8 cellular contexts compared by ENCODE assay signal in genomic region chr3:61381745-61382392, GRCh38.
DNase-seq lines count a peak whose midpoint lies in the region; ATAC-seq and TF ChIP-seq lines count a peak whose summit lies in the region.

No MANE protein-coding gene starts in this region.

- DNase-seq in CD4-positive, CD25-positive, alpha-beta regulatory T cell, result peak in 2 of 3 donors; percentile 49 to 62
- DNase-seq in NOMO-1 treated with dmso at 0.1 percent for 144 hours (lab: John Stamatoyannopoulos, UW; ENCODE audit: unreplicated experiment) (peak; percentile 5), coronary artery (ENCODE audit: low spot score) (no peak), memory B cell (ENCODE audit: low spot score in 2 of 2) (peak in 1 of 2 donors; percentile 21), cerebellum (ENCODE audit: low spot score) (no peak)
- no peak for DNase-seq in effector memory CD4-positive, alpha-beta T cell

- no peaks in the 10 kb centered on the region for H3K9me3 Mint-ChIP-seq in CD4-positive, CD25-positive, alpha-beta regulatory T cell
- peaks cover 2% of the 10 kb centered on the region for H3K9me3 Mint-ChIP-seq in memory B cell

- H3K4me3 ChIP-seq in CD4-positive, CD25-positive, alpha-beta regulatory T cell (ENCODE audit: low read depth, low read length), result no peak overlapping the region
- no peak overlapping the region for H3K4me3 ChIP-seq in coronary artery
- no peak overlapping the region for H3K4me3 ChIP-seq in effector memory CD4-positive, alpha-beta T cell (ENCODE audit: insufficient read depth, low read depth, low read length, poor library complexity, severe bottlenecking)

- no peaks in the 10 kb centered on the region for H3K27me3 Mint-ChIP-seq in CD4-positive, CD25-positive, alpha-beta regulatory T cell
- H3K27me3 Mint-ChIP-seq in memory B cell, result peaks cover 13% of the 10 kb centered on the region

- H3K4me3 Mint-ChIP-seq in CD4-positive, CD25-positive, alpha-beta regulatory T cell, result no peak overlapping the region
- no peak overlapping the region for H3K4me3 Mint-ChIP-seq in memory B cell

- H3K9me3 ChIP-seq in CD4-positive, CD25-positive, alpha-beta regulatory T cell (ENCODE audit: control insufficient read depth in 2 of 2, low read length in 2 of 2), result no peaks in the 10 kb centered on the region
- no peaks in the 10 kb centered on the region for H3K9me3 ChIP-seq in effector memory CD4-positive, alpha-beta T cell (ENCODE audit: control insufficient read depth, low read length)

- TF ChIP-seq CTCF in coronary artery (IDR thresholded peaks at IDR 0.05), result peak; percentile 36

- H3K27ac ChIP-seq in CD4-positive, CD25-positive, alpha-beta regulatory T cell (ENCODE audit: insufficient read depth, low read length, poor library complexity, severe bottlenecking), result no peak overlapping the region
- no peak overlapping the region for H3K27ac ChIP-seq in coronary artery
- no peak overlapping the region for H3K27ac ChIP-seq in effector memory CD4-positive, alpha-beta T cell (ENCODE audit: insufficient read depth, low read length, poor library complexity, severe bottlenecking)

- H3K36me3 ChIP-seq in CD4-positive, CD25-positive, alpha-beta regulatory T cell (ENCODE audit: control insufficient read depth, insufficient read depth, low read length), result no peaks in the 10 kb centered on the region
- no peaks in the 10 kb centered on the region for H3K36me3 ChIP-seq in effector memory CD4-positive, alpha-beta T cell (ENCODE audit: control insufficient read depth, insufficient read depth, low read length)

- no peak overlapping the region for H3K27ac Mint-ChIP-seq in CD4-positive, CD25-positive, alpha-beta regulatory T cell
- no peak overlapping the region for H3K27ac Mint-ChIP-seq in memory B cell

- ATAC-seq in CD4-positive, CD25-positive, alpha-beta regulatory T cell (ENCODE audit: low read depth in 2 of 2), result peak; percentile 53 to 62
- ATAC-seq in GM18520 (IDR thresholded peaks at IDR 0.05; ENCODE audit: unreplicated experiment), result peak; percentile 83
- peak; percentile 81 for ATAC-seq in HG02970 (IDR thresholded peaks at IDR 0.05; ENCODE audit: low FRiP score, unreplicated experiment)
- ATAC-seq in memory B cell (ENCODE audit: low read depth), result peak; percentile 57

- peaks cover 0 to 5% (median 2%) of the 10 kb centered on the region in 4 donors for H3K4me1 Mint-ChIP-seq in CD4-positive, CD25-positive, alpha-beta regulatory T cell
- peaks cover 4% of the 10 kb centered on the region for H3K4me1 Mint-ChIP-seq in memory B cell

- no peaks in the 10 kb centered on the region for H3K36me3 Mint-ChIP-seq in CD4-positive, CD25-positive, alpha-beta regulatory T cell
- no peaks in the 10 kb centered on the region for H3K36me3 Mint-ChIP-seq in memory B cell

- no peaks in the 10 kb centered on the region for H3K27me3 ChIP-seq in CD4-positive, CD25-positive, alpha-beta regulatory T cell (ENCODE audit: control insufficient read depth, insufficient read depth, low read length)
- no peaks in the 10 kb centered on the region for H3K27me3 ChIP-seq in effector memory CD4-positive, alpha-beta T cell (replicated peaks; ENCODE audit: control insufficient read depth, insufficient read depth, low read length, poor library complexity, severe bottlenecking)

- H3K4me1 ChIP-seq in CD4-positive, CD25-positive, alpha-beta regulatory T cell (ENCODE audit: control insufficient read depth, insufficient read depth, low read length, poor library complexity, severe bottlenecking), result no peaks in the 10 kb centered on the region
- no peaks in the 10 kb centered on the region for H3K4me1 ChIP-seq in effector memory CD4-positive, alpha-beta T cell (ENCODE audit: control insufficient read depth, insufficient read depth, low read length, poor library complexity, severe bottlenecking)

Comparison
In these comparisons a context has a peak if more than half of its experiments do, and no peak if none do; other contexts are left out.
1. DNase-seq: peak in CD4-positive, CD25-positive, alpha-beta regulatory T cell (2 of 3) and NOMO-1 treated with dmso at 0.1 percent for 144 hours (single experiment); none in coronary artery (single experiment), effector memory CD4-positive, alpha-beta T cell (0 of 3) and cerebellum (single experiment).
2. Peak in every context shown above with its lines, with median percentiles within 50 percentile points of each other: ATAC-seq.